Comparison of ENCODE assay signal across 8 cellular contexts in the genomic region with DNA sequence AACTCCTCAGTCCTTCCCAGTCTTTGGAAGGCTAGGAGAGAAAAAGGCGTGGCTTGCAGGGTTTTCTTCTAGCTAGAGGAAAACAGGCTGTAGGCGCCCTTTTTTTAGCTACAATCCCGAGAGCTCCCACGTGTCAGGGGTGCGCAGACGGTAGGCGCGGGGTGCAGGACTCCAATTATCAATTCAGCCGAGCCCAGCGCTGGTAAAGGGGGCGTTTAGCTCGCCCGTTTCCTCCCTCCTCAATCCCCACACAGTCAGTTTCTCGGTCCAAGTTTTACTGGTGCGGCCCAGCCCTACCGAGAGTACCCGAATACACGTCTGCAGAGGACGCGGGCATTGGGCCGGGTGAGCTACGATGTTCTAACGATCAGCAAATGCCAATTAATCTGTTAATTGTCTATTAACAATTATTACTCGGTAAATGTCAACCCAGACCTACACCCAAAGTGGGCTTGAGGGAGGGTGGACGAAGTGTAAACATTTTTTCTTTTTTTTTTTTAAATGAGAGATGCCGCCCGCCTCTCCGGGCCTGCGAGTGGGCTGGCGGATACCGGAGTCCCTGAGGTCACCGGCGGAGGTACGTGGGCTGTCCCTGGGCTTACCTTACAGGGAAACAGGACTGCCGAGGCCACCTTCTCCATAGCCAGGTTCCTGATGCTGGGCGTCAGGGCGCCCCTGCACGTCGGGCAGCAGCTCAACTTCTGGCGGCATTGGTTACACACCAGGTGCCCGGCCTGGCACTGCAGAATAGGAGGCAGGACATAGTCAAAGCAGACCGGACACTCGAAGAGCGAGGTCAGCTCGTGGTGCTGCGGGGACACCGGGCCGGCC. TPM values are rescaled to one million over a fixed set of nuclear protein-coding genes. Genes with fewer than 3 reads are reported as not detected.
DNase-seq lines count a peak whose midpoint lies in the region; ATAC-seq and TF ChIP-seq lines count a peak whose summit lies in the region.

No MANE protein-coding gene starts in this region.

- H3K9me3 ChIP-seq in left lung, result no peaks in the 10 kb centered on the region

- H3K27ac ChIP-seq in left lung, result peak overlapping the region; percentile 95 to 98

- peak overlapping the region; percentile 75 to 76 for H3K4me3 ChIP-seq in left lung

- ATAC-seq in left lung, result peak; percentile 32
- ATAC-seq in HG03139 (IDR thresholded peaks at IDR 0.05; ENCODE audit: unreplicated experiment), result no peak
- no peak for ATAC-seq in GM18868 (IDR thresholded peaks at IDR 0.05; ENCODE audit: unreplicated experiment)

- intact Hi-C loops in left lung (cut with DNase I), result no loop called here

- no peak for TF ChIP-seq CTCF in left lung (IDR thresholded peaks at IDR 0.05)

- peak; percentile 20 for DNase-seq in GF-D8 (lab: John Stamatoyannopoulos, UW)
- DNase-seq in NCI-H128 (lab: John Stamatoyannopoulos, UW; ENCODE audit: unreplicated experiment), result peak; percentile 54
- DNase-seq in activated CD4-positive, CD25-positive, alpha-beta regulatory T cell treated with anti-CD3 and anti-CD28 coated beads, Interleukin-2, amount 50 U/mL, for 72 hours, result peak; percentile 55
- DNase-seq in dedifferentiated amniotic fluid mesenchymal stem cell (ENCODE audit: extremely low spot score), result peak; percentile 60
- peak; percentile 68 to 80 for DNase-seq in left lung
- DNase-seq in stimulated activated CD8-positive, alpha-beta memory T cell treated with anti-CD3 and anti-CD28 coated beads, Interleukin-12 subunit alpha, Interleukin-12 subunit beta, amount 100 ng/mL, for 4 hours (ENCODE audit: low read depth), result peak; percentile 13

- no peaks in the 10 kb centered on the region for H3K27me3 ChIP-seq in left lung

- peaks cover 0 to 9% of the 10 kb centered on the region in 2 donors for H3K36me3 ChIP-seq in left lung

- peaks cover 12 to 49% of the 10 kb centered on the region in 2 donors for H3K4me1 ChIP-seq in left lung

RNA-seq across cellular contexts. Expression of a gene that starts 0.9 kb away (rescaled TPM):
- total RNA-seq in left lung, result 10 to 100 TPM; 20.2 to 21.7 TPM

RNA-seq across cellular contexts. Expression of a gene that starts 58.3 kb away (rescaled TPM):
- total RNA-seq in left lung, result not detected

Comparison
In these comparisons a context has a peak if more than half of its experiments do, and no peak if none do; other contexts are left out.
1. DNase-seq: peak in every context shown above with its lines; median percentile 74 in left lung; 60 in dedifferentiated amniotic fluid mesenchymal stem cell; 55 in activated CD4-positive, CD25-positive, alpha-beta regulatory T cell treated with anti-CD3 and anti-CD28 coated beads, Interleukin-2, amount 50 U/mL, for 72 hours; 54 in NCI-H128; 20 in GF-D8; 13 in stimulated activated CD8-positive, alpha-beta memory T cell treated with anti-CD3 and anti-CD28 coated beads, Interleukin-12 subunit alpha, Interleukin-12 subunit beta, amount 100 ng/mL, for 4 hours.